26 cellular contexts compared by ENCODE assay signal in genomic region chr2:64781991-64782390, GRCh38.
DNase-seq lines count a peak whose midpoint lies in the region; TF ChIP-seq lines count a peak whose summit lies in the region.
"Had no signal": no experiment of that assay in that cellular context is flagged by ENCODE, and none has a peak within 500 bp of the region (broad histone marks: within the 10 kb centered on the region; RNA-seq: fewer than 3 reads in every experiment).

No MANE protein-coding gene starts in this region.

- H3K4me1 ChIP-seq in sigmoid colon = peaks cover 0 to 15% (median 0%) of the 10 kb centered on the region in 4 donors
- H3K4me1 ChIP-seq: upper lobe of right lung had no signal

- no peaks in the 10 kb centered on the region for H3K36me3 ChIP-seq in sigmoid colon
- H3K36me3 ChIP-seq: heart left ventricle, suprapubic skin, upper lobe of right lung had no signal

- no peak for TF ChIP-seq CTCF in sigmoid colon (IDR thresholded peaks at IDR 0.05)

- H3K9me3 ChIP-seq in sigmoid colon = no peaks in the 10 kb centered on the region
- H3K9me3 ChIP-seq: Caco-2, heart left ventricle, suprapubic skin, upper lobe of right lung had no signal

- TF ChIP-seq POLR2A in sigmoid colon (IDR thresholded peaks at IDR 0.05) = no peak

- H3K27ac ChIP-seq in sigmoid colon = no peak overlapping the region
- H3K27ac ChIP-seq: heart left ventricle, HL-60, suprapubic skin, upper lobe of right lung had no signal

- intact Hi-C loops in sigmoid colon (cut with DNase I) = no loop called here

- WGBS in sigmoid colon, 2 donors = 96 to 97% methylated on average over 1 of the region's 1 CpG

- peak; percentile 41 for DNase-seq in AG20443 (ENCODE audit: low spot score)
- peak; percentile 31 for DNase-seq in HT1080 (ENCODE audit: low read depth)
- DNase-seq in amniotic epithelial cell (ENCODE audit: low read depth) = peak; percentile 47
- DNase-seq in kidney glomerular epithelial cell (lab: John Stamatoyannopoulos, UW) = peak; percentile 17
- no peak for DNase-seq in H4 (ENCODE audit: low spot score)
- no peak for DNase-seq in mucosa of gallbladder (ENCODE audit: low spot score)
- no peak for DNase-seq in hepatic stellate cell (ENCODE audit: low spot score)
- DNase-seq in sigmoid colon = no peak
- DNase-seq: activated CD4-positive, alpha-beta T cell treated with anti-CD3 and anti-CD28 coated beads for 36 hours; activated CD8-positive, alpha-beta memory T cell treated with anti-CD3 and anti-CD28 coated beads for 24 hours; activated effector memory CD4-positive, alpha-beta T cell treated with anti-CD3 and anti-CD28 coated beads, Interleukin-2, amount 50 U/mL, for 16 hours; activated naive CD8-positive, alpha-beta T cell treated with anti-CD3 and anti-CD28 coated beads, Interleukin-2, amount 10 ng/mL, durations not matched to agents 7 days and 5 days; C1 segment of cervical spinal cord; Caco-2; DMS79; erythroblast; heart left ventricle; NCI-H1105; NCI-H187 treated with DMSO at 0.1 percent for 48 hours; NCI-H2171 treated with DMSO at 0.1 percent for 48 hours; NCI-H524; stimulated activated CD4-positive, alpha-beta T cell treated with anti-CD3 and anti-CD28 coated beads, Interleukin-15, amount 100 ng/mL, for 24 hours; stimulated activated naive CD4-positive, alpha-beta T cell; upper lobe of right lung had no signal

- H3K4me3 ChIP-seq in sigmoid colon = no peak overlapping the region
- H3K4me3 ChIP-seq: heart left ventricle, suprapubic skin, upper lobe of right lung had no signal

- H3K27me3 ChIP-seq in sigmoid colon = no peaks in the 10 kb centered on the region
- H3K27me3 ChIP-seq: heart left ventricle, suprapubic skin, upper lobe of right lung had no signal

- TF ChIP-seq EP300 in sigmoid colon (IDR thresholded peaks at IDR 0.05) = no peak

Comparison
In these comparisons a context has a peak if more than half of its experiments do, and no peak if none do; other contexts are left out.
1. DNase-seq: peak in AG20443 (single experiment), HT1080 (single experiment), amniotic epithelial cell (single experiment) and kidney glomerular epithelial cell (single experiment); none in H4 (single experiment), mucosa of gallbladder (single experiment), hepatic stellate cell (single experiment) and sigmoid colon (single experiment).